ENCODE assay signal across 8 cellular contexts in genomic region chr22:26367402-26368245, GRCh38.
DNase-seq lines count a peak whose midpoint lies in the region; ATAC-seq, FAIRE-seq and TF ChIP-seq lines count a peak whose summit lies in the region.

No MANE protein-coding gene starts in this region.

- TF ChIP-seq EP300 in ovary (IDR thresholded peaks at IDR 0.05): no peak

- H3K79me2 ChIP-seq in HCT116 (ENCODE audit: insufficient read depth, low read length): no peaks in the 10 kb centered on the region

- DNase-seq in CD14-positive monocyte (ENCODE audit: low spot score) (no peak), HCT116 (ENCODE audit: low read depth, low spot score) (peak; percentile 59), RPMI8226 (peak; percentile 80), globus pallidus (ENCODE audit: low spot score) (peak; percentile 14), small intestine (peak; percentile 23), ovary (no peak)
- DNase-seq in activated T-helper 2 cell treated with anti-CD3 and anti-CD28 coated beads, Interferon-gamma antibody, Interleukin-2, Interleukin-4, amounts not matched to agents 10 μg/mL and 5 μg/mL and 100 μg/mL, durations not matched to agents 14 hours and 24 hours and 36 hours (ENCODE audit: low spot score): peak; percentile 46

- H3K9ac ChIP-seq in HCT116 (ENCODE audit: low read length): no peak overlapping the region

- CTCF ChIA-PET in HCT116 (lab: Charles Lee): interaction anchor here (0.6 to 4.5 kb wide), 17 partner anchors 7 to 298 kb away, joined by 3 to 30 read pairs (median 4); partner anchors contain the start of gene ASPHD2

- POLR2A ChIA-PET in HCT116 (lab: Charles Lee): no interaction called here

- no peaks in the 10 kb centered on the region for H3K36me3 Mint-ChIP-seq in CD14-positive monocyte
- H3K36me3 Mint-ChIP-seq in activated T-helper 2 cell treated with anti-CD3 and anti-CD28 coated beads, Interferon-gamma antibody, Interleukin-2, Interleukin-4, amounts not matched to agents 10 μg/mL and 5 μg/mL and 100 μg/mL, durations not matched to agents 14 hours and 24 hours and 36 hours (ENCODE audit: low read depth): no peaks in the 10 kb centered on the region

- H3K27me3 ChIP-seq in HCT116 (ENCODE audit: insufficient read depth, low read length) (peaks cover 15% of the 10 kb centered on the region; the same call in 1 of the 2 replicates), small intestine (ENCODE audit: control insufficient read depth in 2 of 2, insufficient read depth in 2 of 2, low read length in 2 of 2) (no peaks in the 10 kb centered on the region), ovary (no peaks in the 10 kb centered on the region)

- no peak for TF ChIP-seq RAD21 in HCT116 (IDR thresholded peaks at IDR 0.05; ENCODE audit: low read depth)

- no peak overlapping the region for H2AFZ ChIP-seq in HCT116 (ENCODE audit: low read depth, low read length, poor library complexity, severe bottlenecking)

- peaks cover 0 to 1% (median 0%) of the 10 kb centered on the region in 7 donors for H3K9me3 Mint-ChIP-seq in CD14-positive monocyte
- no peaks in the 10 kb centered on the region for H3K9me3 Mint-ChIP-seq in activated T-helper 2 cell treated with anti-CD3 and anti-CD28 coated beads, Interferon-gamma antibody, Interleukin-2, Interleukin-4, amounts not matched to agents 10 μg/mL and 5 μg/mL and 100 μg/mL, durations not matched to agents 14 hours and 24 hours and 36 hours

- FAIRE-seq in small intestine (lab: Jason Lieb, UNC): no peak

- H3K27ac Mint-ChIP-seq in CD14-positive monocyte: no peak overlapping the region
- no peak overlapping the region for H3K27ac Mint-ChIP-seq in activated T-helper 2 cell treated with anti-CD3 and anti-CD28 coated beads, Interferon-gamma antibody, Interleukin-2, Interleukin-4, amounts not matched to agents 10 μg/mL and 5 μg/mL and 100 μg/mL, durations not matched to agents 14 hours and 24 hours and 36 hours

- H4K20me1 ChIP-seq in HCT116 (ENCODE audit: insufficient read depth): no peaks in the 10 kb centered on the region

- H3K9me2 ChIP-seq in HCT116 (ENCODE audit: insufficient read depth): no peaks in the 10 kb centered on the region

- intact Hi-C loops in CD14-positive monocyte (cut with micrococcal nuclease) (no loop called here), HCT116 (cut with micrococcal nuclease) (no loop called here), ovary (cut with DNase I) (no loop called here)
- intact Hi-C loops in activated T-helper 2 cell treated with anti-CD3 and anti-CD28 coated beads, Interferon-gamma antibody, Interleukin-2, Interleukin-4, amounts not matched to agents 10 μg/mL and 5 μg/mL and 100 μg/mL, durations not matched to agents 14 hours and 24 hours and 36 hours (cut with micrococcal nuclease): no loop called here

- ATAC-seq in HCT116: peak; percentile 67
- no peak for ATAC-seq in GM18520 (IDR thresholded peaks at IDR 0.05; ENCODE audit: unreplicated experiment)

- H3K27ac ChIP-seq in HCT116 (ENCODE audit: low read depth, low read length): no peak overlapping the region
- no peak overlapping the region for H3K27ac ChIP-seq in small intestine (ENCODE audit: low read depth in 1 of 2, low read length in 1 of 2)
- H3K27ac ChIP-seq in ovary: no peak overlapping the region

- RAD21 ChIA-PET in HCT116 (lab: Charles Lee; ENCODE audit: low non-redundant PET in 1 of 2, low total read pairs in 2 of 2, uncharacterized antibody in 2 of 2, unreplicated experiment in 2 of 2): no interaction called here

- no peak for TF ChIP-seq POLR2A in HCT116 (IDR thresholded peaks at IDR 0.05; ENCODE audit: borderline replicate concordance, extremely low read depth, insufficient read depth, insufficient read length)
- no peak for TF ChIP-seq POLR2A in ovary (IDR thresholded peaks at IDR 0.05)

- H3K36me3 ChIP-seq in HCT116 (ENCODE audit: control insufficient read depth in 1 of 2, insufficient read depth in 2 of 2, low read length in 2 of 2): no peaks in the 10 kb centered on the region
- no peaks in the 10 kb centered on the region for H3K36me3 ChIP-seq in small intestine (ENCODE audit: control insufficient read depth in 2 of 2, insufficient read depth in 2 of 2, low read length in 2 of 2)
- H3K36me3 ChIP-seq in ovary: no peaks in the 10 kb centered on the region

- H3K9me3 ChIP-seq in HCT116 (ENCODE audit: control insufficient read depth in 1 of 2, insufficient read depth in 1 of 2, low read depth in 1 of 2, low read length in 2 of 2) (no peaks in the 10 kb centered on the region), small intestine (ENCODE audit: control insufficient read depth, low read depth) (no peaks in the 10 kb centered on the region), ovary (no peaks in the 10 kb centered on the region)

- peaks cover 0 to 2% (median 1%) of the 10 kb centered on the region in 3 donors for H3K27me3 Mint-ChIP-seq in CD14-positive monocyte (ENCODE audit: low read depth in 3 of 3)
- peaks cover 24% of the 10 kb centered on the region for H3K27me3 Mint-ChIP-seq in activated T-helper 2 cell treated with anti-CD3 and anti-CD28 coated beads, Interferon-gamma antibody, Interleukin-2, Interleukin-4, amounts not matched to agents 10 μg/mL and 5 μg/mL and 100 μg/mL, durations not matched to agents 14 hours and 24 hours and 36 hours (ENCODE audit: low read depth)

- H3K4me3 ChIP-seq in HCT116 (replicated peaks in 1 of 2; ENCODE audit: low read depth in 1 of 2, low read length in 2 of 2) (no peak overlapping the region), small intestine (ENCODE audit: low read depth in 1 of 2, low read length in 2 of 2) (no peak overlapping the region), ovary (no peak overlapping the region)

- 42 to 45% (median 43%) methylated on average over 19 of the region's 19 CpGs for WGBS in small intestine, 3 donors
- 39 to 41% (median 40%) methylated on average over 19 of the region's 19 CpGs for WGBS in ovary, 3 donors

- peak; percentile 95 for TF ChIP-seq CTCF in CD14-positive monocyte (IDR thresholded peaks at IDR 0.05)
- peak; percentile 65 to 98 (median 76) for TF ChIP-seq CTCF in HCT116 (IDR thresholded peaks at IDR 0.05 in 2 of 3, conservative IDR thresholded peaks at IDR 0.05 in 1 of 3; ENCODE audit: borderline replicate concordance in 1 of 3, insufficient read depth in 1 of 3, low read depth in 2 of 3, low read length in 2 of 3)
- no peak for TF ChIP-seq CTCF in ovary (IDR thresholded peaks at IDR 0.05)

- peak overlapping the region; percentile 17; the same call in 1 of the 2 replicates for H3K4me2 ChIP-seq in HCT116 (ENCODE audit: low read length)

- peaks cover 2% of the 10 kb centered on the region for H3K4me1 Mint-ChIP-seq in CD14-positive monocyte
- peaks cover 1% of the 10 kb centered on the region for H3K4me1 Mint-ChIP-seq in activated T-helper 2 cell treated with anti-CD3 and anti-CD28 coated beads, Interferon-gamma antibody, Interleukin-2, Interleukin-4, amounts not matched to agents 10 μg/mL and 5 μg/mL and 100 μg/mL, durations not matched to agents 14 hours and 24 hours and 36 hours (ENCODE audit: low read depth)

- no peak overlapping the region for H3K4me3 Mint-ChIP-seq in CD14-positive monocyte
- no peak overlapping the region for H3K4me3 Mint-ChIP-seq in activated T-helper 2 cell treated with anti-CD3 and anti-CD28 coated beads, Interferon-gamma antibody, Interleukin-2, Interleukin-4, amounts not matched to agents 10 μg/mL and 5 μg/mL and 100 μg/mL, durations not matched to agents 14 hours and 24 hours and 36 hours (ENCODE audit: low read depth)

- H3K4me1 ChIP-seq in HCT116 (ENCODE audit: control insufficient read depth in 1 of 2, insufficient read depth in 2 of 2, low read length in 2 of 2) (0 out of 4 replicates have a peak, but pooled peaks cover 0 to 2% of the 10 kb centered on the region in 2 experiments), small intestine (ENCODE audit: control insufficient read depth in 2 of 2, insufficient read depth in 1 of 2, low read depth in 1 of 2, low read length in 1 of 2) (no peaks in the 10 kb centered on the region), ovary (ENCODE audit: insufficient read depth) (no peaks in the 10 kb centered on the region)

- BruUV-seq in HCT116 (replicated peaks; lab: Mats Ljungman, UMichigan): no TSS peak

TF ChIP-seq in HCT116, 20 proteins besides CTCF, POLR2A, EP300 and RAD21:
- TF ChIP-seq EGR1 (IDR thresholded peaks at IDR 0.05; ENCODE audit: low read depth): 0 out of 2 replicates have a peak, but pooled peaks have one; percentile 36
- no peak for TF ChIP-seq TCF7L2 (IDR thresholded peaks at IDR 0.05; ENCODE audit: borderline replicate concordance, extremely low read depth, insufficient read depth, insufficient read length)
- TF ChIP-seq ZFX (IDR thresholded peaks at IDR 0.05): no peak

Comparison
In these comparisons a context has a peak if more than half of its experiments do, and no peak if none do; other contexts are left out.
1. DNase-seq: peak in HCT116 (single experiment), RPMI8226 (single experiment), activated T-helper 2 cell treated with anti-CD3 and anti-CD28 coated beads, Interferon-gamma antibody, Interleukin-2, Interleukin-4, amounts not matched to agents 10 μg/mL and 5 μg/mL and 100 μg/mL, durations not matched to agents 14 hours and 24 hours and 36 hours (single experiment), globus pallidus (single experiment) and small intestine (single experiment); none in CD14-positive monocyte (single experiment) and ovary (0 of 5).
2. CTCF ChIP-seq: peak in CD14-positive monocyte (single experiment) and HCT116 (3 of 3); none in ovary (0 of 3).